ENCODE assay signal across 12 cellular contexts in the genomic region with DNA sequence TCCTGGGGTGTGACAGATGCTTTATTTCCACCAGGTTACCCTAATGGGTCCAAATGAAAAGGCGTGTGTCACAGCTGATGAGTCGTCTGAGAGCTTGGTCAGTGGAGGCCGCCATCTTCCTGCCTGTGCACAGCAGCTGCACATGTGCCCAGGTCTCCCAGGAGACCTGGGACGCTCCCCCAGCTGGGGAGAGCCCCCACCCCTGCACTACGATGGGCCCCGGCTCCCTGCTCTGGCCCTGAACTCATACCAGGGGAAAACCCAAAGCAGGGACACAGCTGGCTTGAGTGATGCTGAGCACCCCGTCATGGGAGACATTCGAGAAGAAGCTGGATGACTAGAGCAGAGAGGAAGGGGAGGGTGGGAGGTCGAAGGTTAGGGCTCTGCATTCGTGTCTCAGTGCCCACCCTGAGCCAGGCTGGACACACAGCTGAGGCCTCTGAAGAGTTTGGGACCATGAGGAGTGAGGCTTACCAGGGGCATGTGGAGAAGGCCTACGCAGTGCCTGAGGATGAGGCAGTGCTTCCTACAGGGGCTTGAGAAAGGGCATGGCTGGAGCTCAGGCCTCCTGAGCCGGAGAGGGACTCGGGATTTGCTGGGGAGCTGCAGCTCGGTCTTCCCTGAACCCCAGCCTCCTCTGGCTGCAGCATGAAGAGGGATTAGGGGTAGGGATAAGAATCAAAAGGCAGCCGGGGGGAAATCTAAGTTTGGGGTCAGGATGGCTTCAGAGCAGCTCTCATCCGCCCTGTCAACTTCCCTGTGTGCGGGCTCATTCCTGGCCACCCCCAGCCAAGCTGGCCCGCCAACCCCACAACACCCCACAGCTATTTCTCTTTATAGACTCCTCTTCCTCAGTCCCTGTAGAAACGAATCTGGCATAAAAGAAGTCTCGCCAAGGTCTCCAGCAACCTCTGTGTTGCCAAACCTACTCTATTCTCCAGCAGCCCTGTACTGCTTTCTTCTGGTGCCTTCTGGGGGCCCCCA. TPM values are rescaled to one million over a fixed set of nuclear protein-coding genes. Genes with fewer than 3 reads are reported as not detected.
A peak's percentile ranks its signal among the peaks of the same experiment; 100 is the strongest.
DNase-seq lines count a peak whose midpoint lies in the region; ATAC-seq and TF ChIP-seq lines count a peak whose summit lies in the region.
"Had no signal": no experiment of that assay in that cellular context is flagged by ENCODE, and none has a peak within 500 bp of the region (broad histone marks: within the 10 kb centered on the region; RNA-seq: fewer than 3 reads in every experiment).

No MANE protein-coding gene starts in this region.

- no peaks in the 10 kb centered on the region for H3K4me1 ChIP-seq in aorta (ENCODE audit: control insufficient read depth in 1 of 2, insufficient read depth in 2 of 2, low read length in 2 of 2)
- no peaks in the 10 kb centered on the region for H3K4me1 ChIP-seq in HAP-1
- H3K4me1 ChIP-seq: left lung had no signal

- peak; percentile 31 for DNase-seq in Right ventricle myocardium superior
- DNase-seq in cardiac septum (ENCODE audit: low spot score) = no peak
- peak in 2 of 10 donors; percentile 42 to 52 for DNase-seq in dorsolateral prefrontal cortex
- no peak for DNase-seq in omental fat pad (ENCODE audit: low spot score)
- peak; percentile 31 to 73 for DNase-seq in aorta
- no peak for DNase-seq in RWPE1 (ENCODE audit: low spot score)
- no peak for DNase-seq in ecto neural progenitor cell (ENCODE audit: low spot score)
- DNase-seq in HAP-1 (ENCODE audit: low spot score in 2 of 2) = no peak
- DNase-seq: activated CD8-positive, alpha-beta memory T cell treated with anti-CD3 and anti-CD28 coated beads for 24 hours had no signal

- peak overlapping the region in 54 of 59 donors; percentile 4 to 88 (median 66) for H3K27ac ChIP-seq in dorsolateral prefrontal cortex
- H3K27ac ChIP-seq in aorta (ENCODE audit: low read depth in 1 of 2, low read length in 2 of 2) = no peak overlapping the region
- H3K27ac ChIP-seq in RWPE1 = no peak overlapping the region
- H3K27ac ChIP-seq: left lung had no signal

- ATAC-seq in Right ventricle myocardium superior (ENCODE audit: poor library complexity) = no peak
- ATAC-seq in omental fat pad (ENCODE audit: low FRiP score) = peak; percentile 15
- ATAC-seq in aorta (ENCODE audit: low FRiP score) = no peak
- ATAC-seq: left lung had no signal

- H3K9me3 ChIP-seq in aorta (ENCODE audit: control insufficient read depth, low read length) (no peaks in the 10 kb centered on the region), HAP-1 (no peaks in the 10 kb centered on the region)

- TF ChIP-seq CTCF in dorsolateral prefrontal cortex (IDR thresholded peaks at IDR 0.05 in 54 of 56, conservative IDR thresholded peaks at IDR 0.05 in 2 of 56; ENCODE audit: low read depth in 1 of 56, partially characterized antibody in 56 of 56) (no peak), omental fat pad (IDR thresholded peaks at IDR 0.05) (no peak), RWPE1 (conservative IDR thresholded peaks at IDR 0.05; ENCODE audit: low read depth) (no peak)

- CTCF ChIA-PET in RWPE1 (lab: Yijun Ruan, JAX) = interaction anchor here (0.6 to 1.0 kb wide), 5 partner anchors 30 to 424 kb away, joined by 3 to 4 read pairs (median 3); no protein-coding TSS in a partner anchor

- no peaks in the 10 kb centered on the region for H3K36me3 ChIP-seq in aorta (ENCODE audit: control insufficient read depth in 1 of 2, insufficient read depth in 2 of 2, low read length in 1 of 2)
- no peaks in the 10 kb centered on the region for H3K36me3 ChIP-seq in HAP-1 (replicated peaks)
- H3K36me3 ChIP-seq: gastroesophageal sphincter, left lung had no signal

- H3K27me3 ChIP-seq in dorsolateral prefrontal cortex (no peaks in the 10 kb centered on the region), aorta (ENCODE audit: control insufficient read depth in 1 of 2, insufficient read depth in 2 of 2, low read length in 1 of 2) (no peaks in the 10 kb centered on the region), HAP-1 (ENCODE audit: low read depth) (no peaks in the 10 kb centered on the region)
- H3K27me3 ChIP-seq: gastroesophageal sphincter, left lung had no signal

- H3K4me3 ChIP-seq in dorsolateral prefrontal cortex = peak overlapping the region in 7 of 59 donors; percentile 13 to 39 (median 34)
- no peak overlapping the region for H3K4me3 ChIP-seq in aorta (ENCODE audit: low read length in 2 of 2)
- H3K4me3 ChIP-seq in HAP-1 = no peak overlapping the region
- H3K4me3 ChIP-seq: gastroesophageal sphincter, left lung had no signal

- POLR2A ChIA-PET in RWPE1 (lab: Yijun Ruan, JAX; ENCODE audit: low non-redundant PET) = interaction anchor here (0.6 kb wide), 1 partner anchor 73 kb away, joined by 5 read pairs; no protein-coding TSS in a partner anchor

- in situ Hi-C loops in HAP-1 (cut with MboI; ENCODE audit: low sequenced_read_pairs) = no loop called here

- 87 to 89% methylated on average over 20 of the region's 20 CpGs for WGBS in aorta, 2 donors

- intact Hi-C loops in Right ventricle myocardium superior (cut with DNase I) = no loop called here
- intact Hi-C loops in cardiac septum (cut with DNase I) = no loop called here
- intact Hi-C loops in dorsolateral prefrontal cortex (cut with DNase I) = no loop called here
- intact Hi-C loops in aorta (cut with DNase I) = no loop called here

RNA-seq across cellular contexts. Expression of a gene that starts 42.2 kb away (rescaled TPM):
- 351 TPM for total RNA-seq in Right ventricle myocardium superior
- total RNA-seq in cardiac septum = 214 TPM
- 100 to 1,000 TPM in 83 of 120 experiments, 10 to 100 TPM in 37; 25.4 to 362 (median 132) TPM for total RNA-seq in dorsolateral prefrontal cortex
- total RNA-seq in omental fat pad = not detected
- total RNA-seq in aorta = 100 to 1,000 TPM; 119 to 181 TPM
- not detected for polyA plus RNA-seq in aorta
- total RNA-seq: dermis microvascular lymphatic vessel endothelial cell, gastroesophageal sphincter had no signal

Comparison
In these comparisons a context has a peak if more than half of its experiments do, and no peak if none do; other contexts are left out.
1. DNase-seq: peak in Right ventricle myocardium superior (single experiment) and aorta (2 of 2); none in cardiac septum (single experiment), omental fat pad (single experiment), RWPE1 (single experiment), ecto neural progenitor cell (single experiment) and HAP-1 (0 of 2).
2. H3K27ac ChIP-seq: peak in dorsolateral prefrontal cortex (54 of 59); none in aorta (0 of 2) and RWPE1 (single experiment).
3. RNA of a gene that starts 42.2 kb away (total RNA-seq): 351 TPM in Right ventricle myocardium superior (single experiment), 214 TPM in cardiac septum (single experiment), 119 to 181 TPM in aorta and 25.4 to 362 TPM in dorsolateral prefrontal cortex; not detected in omental fat pad; every median in the first group is over 10 times any median in the second.